In genomic region chr6:166156942-166157341, GRCh38 we compare ENCODE assay signal across 7 cellular contexts. TPM values are rescaled to one million over a fixed set of nuclear protein-coding genes. Genes with fewer than 3 reads are reported as not detected.
DNase-seq lines count a peak whose midpoint lies in the region; ATAC-seq and TF ChIP-seq lines count a peak whose summit lies in the region.

No MANE protein-coding gene starts in this region.

- H3K79me2 ChIP-seq in Loucy (ENCODE audit: insufficient read depth, low read length): no peaks in the 10 kb centered on the region

- H3K27me3 ChIP-seq in Loucy (ENCODE audit: insufficient read depth, low read length, poor library complexity, severe bottlenecking) (no peaks in the 10 kb centered on the region), esophagus muscularis mucosa (peaks cover 0 to 27% (median 0%) of the 10 kb centered on the region in 4 donors)

- TF ChIP-seq CTCF in GM10248 (IDR thresholded peaks at IDR 0.05; ENCODE audit: control extremely low read depth, extremely low read depth, low read depth, missing control alignments) (peak; percentile 28), Loucy (conservative IDR thresholded peaks at IDR 0.05; ENCODE audit: low read length) (peak; percentile 74), choroid plexus epithelial cell (conservative IDR thresholded peaks at IDR 0.05; ENCODE audit: low read depth, low read length) (peak; percentile 41), progenitor cell of endocrine pancreas (IDR thresholded peaks at IDR 0.05; ENCODE audit: unreplicated experiment) (peak; percentile 51), esophagus muscularis mucosa (IDR thresholded peaks at IDR 0.05) (no peak)

- H4K20me1 ChIP-seq in Loucy (ENCODE audit: insufficient read depth, low read length, poor library complexity, severe bottlenecking): no peaks in the 10 kb centered on the region

- TF ChIP-seq EP300 in esophagus muscularis mucosa (IDR thresholded peaks at IDR 0.05): no peak

- H3K4me3 ChIP-seq in Loucy (ENCODE audit: low read length, poor library complexity, severe bottlenecking): no peak overlapping the region
- H3K4me3 ChIP-seq in choroid plexus epithelial cell (ENCODE audit: low read depth, low read length): no peak overlapping the region
- H3K4me3 ChIP-seq in esophagus muscularis mucosa: no peak overlapping the region

- peaks cover 2% of the 10 kb centered on the region for H3K4me1 Mint-ChIP-seq in progenitor cell of endocrine pancreas (ENCODE audit: low read depth)
- H3K4me1 Mint-ChIP-seq in activated CD4-positive, alpha-beta T cell treated with anti-CD3 and anti-CD28 coated beads, Interleukin-2, amount 10 ng/mL, durations not matched to agents 7 days and 5 days: no peaks in the 10 kb centered on the region

- H3K27ac ChIP-seq in esophagus muscularis mucosa (replicated peaks in 1 of 4): no peak overlapping the region

- no peak overlapping the region for H3K4me2 ChIP-seq in Loucy (ENCODE audit: low read depth, low read length, poor library complexity, severe bottlenecking)

- no peak overlapping the region for H3K27ac Mint-ChIP-seq in progenitor cell of endocrine pancreas
- no peak overlapping the region for H3K27ac Mint-ChIP-seq in activated CD4-positive, alpha-beta T cell treated with anti-CD3 and anti-CD28 coated beads, Interleukin-2, amount 10 ng/mL, durations not matched to agents 7 days and 5 days

- no peaks in the 10 kb centered on the region for H3K9me3 ChIP-seq in Loucy (ENCODE audit: insufficient read depth, low read depth, low read length)
- H3K9me3 ChIP-seq in esophagus muscularis mucosa: no peaks in the 10 kb centered on the region

- no peak for ATAC-seq in HG03280 (IDR thresholded peaks at IDR 0.05; ENCODE audit: unreplicated experiment)

- DNase-seq in GM10248 (ENCODE audit: extremely low spot score) (no peak), choroid plexus epithelial cell (ENCODE audit: low read depth) (peak; percentile 31), progenitor cell of endocrine pancreas (ENCODE audit: low spot score, unreplicated experiment) (no peak), esophagus muscularis mucosa (ENCODE audit: extremely low spot score) (no peak)
- no peak for DNase-seq in activated CD4-positive, alpha-beta T cell treated with anti-CD3 and anti-CD28 coated beads, Interleukin-2, amount 10 ng/mL, durations not matched to agents 7 days and 5 days

- POLR2A ChIA-PET in GM10248 (lab: Yijun Ruan, JAX): no interaction called here
- POLR2A ChIA-PET in activated CD4-positive, alpha-beta T cell treated with anti-CD3 and anti-CD28 coated beads, Interleukin-2, amount 10 ng/mL, durations not matched to agents 7 days and 5 days (lab: Charles Lee): no interaction called here

- H3K27me3 Mint-ChIP-seq in progenitor cell of endocrine pancreas: peaks cover 19% of the 10 kb centered on the region
- peaks cover 10% of the 10 kb centered on the region for H3K27me3 Mint-ChIP-seq in activated CD4-positive, alpha-beta T cell treated with anti-CD3 and anti-CD28 coated beads, Interleukin-2, amount 10 ng/mL, durations not matched to agents 7 days and 5 days

- no peaks in the 10 kb centered on the region for H3K9me3 Mint-ChIP-seq in progenitor cell of endocrine pancreas (ENCODE audit: low read depth)
- H3K9me3 Mint-ChIP-seq in activated CD4-positive, alpha-beta T cell treated with anti-CD3 and anti-CD28 coated beads, Interleukin-2, amount 10 ng/mL, durations not matched to agents 7 days and 5 days: no peaks in the 10 kb centered on the region

- intact Hi-C loops in esophagus muscularis mucosa (cut with DNase I): no loop called here

- no peak overlapping the region for H3K9ac ChIP-seq in Loucy (ENCODE audit: low read depth, low read length, poor library complexity, severe bottlenecking)

- TF ChIP-seq POLR2A in esophagus muscularis mucosa (IDR thresholded peaks at IDR 0.05; ENCODE audit: low read depth): no peak

- H3K36me3 ChIP-seq in Loucy (ENCODE audit: insufficient read depth, low read length): no peaks in the 10 kb centered on the region
- no peaks in the 10 kb centered on the region for H3K36me3 ChIP-seq in esophagus muscularis mucosa

- peaks cover 12% of the 10 kb centered on the region for H3K4me1 ChIP-seq in Loucy (ENCODE audit: insufficient read depth, low read length, poor library complexity, severe bottlenecking)
- no peaks in the 10 kb centered on the region for H3K4me1 ChIP-seq in esophagus muscularis mucosa

- no peak overlapping the region for H2AFZ ChIP-seq in Loucy (ENCODE audit: low read length)

- 0 out of 2 replicates have a peak, but pooled peaks cover 2% of the 10 kb centered on the region for H3K9me2 ChIP-seq in Loucy (replicated peaks; ENCODE audit: low read depth, low read length)

- no peak overlapping the region for H3K4me3 Mint-ChIP-seq in progenitor cell of endocrine pancreas (ENCODE audit: low read depth)
- H3K4me3 Mint-ChIP-seq in activated CD4-positive, alpha-beta T cell treated with anti-CD3 and anti-CD28 coated beads, Interleukin-2, amount 10 ng/mL, durations not matched to agents 7 days and 5 days: no peak overlapping the region

- H3K36me3 Mint-ChIP-seq in progenitor cell of endocrine pancreas (ENCODE audit: insufficient read depth): no peaks in the 10 kb centered on the region
- no peaks in the 10 kb centered on the region for H3K36me3 Mint-ChIP-seq in activated CD4-positive, alpha-beta T cell treated with anti-CD3 and anti-CD28 coated beads, Interleukin-2, amount 10 ng/mL, durations not matched to agents 7 days and 5 days (ENCODE audit: low read depth)

- H3F3A ChIP-seq in Loucy (ENCODE audit: low read depth): no peaks in the 10 kb centered on the region

- WGBS in esophagus muscularis mucosa: 49% methylated on average over 7 of the region's 7 CpGs

- CTCF ChIA-PET in GM10248 (lab: Yijun Ruan, JAX): interaction anchor here (0.6 to 2.2 kb wide), 6 partner anchors 10 to 244 kb away, joined by 3 to 9 read pairs (median 3); no protein-coding TSS in a partner anchor
- CTCF ChIA-PET in activated CD4-positive, alpha-beta T cell treated with anti-CD3 and anti-CD28 coated beads, Interleukin-2, amount 10 ng/mL, durations not matched to agents 7 days and 5 days (lab: Charles Lee): no interaction called here

RNA-seq across cellular contexts. Expression of gene TBXT, which starts 10.7 kb away (rescaled TPM):
- total RNA-seq in progenitor cell of endocrine pancreas (not detected in 2 replicates), esophagus muscularis mucosa (under 1 TPM in 1 of 4 donors, not detected in 3; 0.17 TPM)
- not detected for total RNA-seq in activated CD4-positive, alpha-beta T cell treated with anti-CD3 and anti-CD28 coated beads, Interleukin-2, amount 10 ng/mL, durations not matched to agents 7 days and 5 days

Comparison
In these comparisons a context has a peak if more than half of its experiments do, and no peak if none do; other contexts are left out.
1. CTCF ChIP-seq: peak in GM10248 (single experiment), Loucy (single experiment), choroid plexus epithelial cell (single experiment) and progenitor cell of endocrine pancreas (single experiment); none in esophagus muscularis mucosa (0 of 3).